10 cellular contexts compared by ENCODE assay signal in the genomic region with DNA sequence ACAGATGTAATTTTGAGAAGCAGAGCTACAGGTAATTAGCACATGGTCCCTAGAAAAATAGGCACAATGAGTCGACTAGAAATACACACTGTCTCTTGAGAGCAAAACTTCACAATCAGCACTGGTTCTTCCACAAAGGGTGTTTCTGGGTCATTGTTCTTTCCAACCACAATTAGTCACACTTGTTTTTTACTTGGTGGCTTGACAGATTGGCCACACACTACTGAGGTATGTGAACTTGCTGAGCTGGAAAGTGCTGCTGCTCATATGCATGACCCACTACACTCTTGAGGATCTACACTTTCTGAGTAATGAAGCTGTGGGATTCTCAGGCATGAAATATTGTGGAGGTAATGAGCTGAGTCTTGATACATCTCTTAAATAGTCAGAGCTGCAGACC.
DNase-seq lines count a peak whose midpoint lies in the region; ATAC-seq and TF ChIP-seq lines count a peak whose summit lies in the region.
"Had no signal": no experiment of that assay in that cellular context is flagged by ENCODE, and none has a peak within 500 bp of the region (broad histone marks: within the 10 kb centered on the region; RNA-seq: fewer than 3 reads in every experiment).

No MANE protein-coding gene starts in this region.

- no peaks in the 10 kb centered on the region for H3K4me1 ChIP-seq in BE2C
- H3K4me1 ChIP-seq: neural progenitor cell had no signal

- no peak for TF ChIP-seq CTCF in BE2C (IDR thresholded peaks at IDR 0.05; ENCODE audit: low read depth, low read length)

- no peak overlapping the region for H3K27ac Mint-ChIP-seq in stimulated activated memory B cell treated with anti-CD40 and anti-IgM and Interleukin-4, amounts not matched to agents 10 μg/mL and 1 μg/mL and 100 μg/mL, for 72 hours
- H3K27ac Mint-ChIP-seq: neural progenitor cell had no signal

- no peaks in the 10 kb centered on the region for H3K27me3 ChIP-seq in BE2C
- H3K27me3 ChIP-seq: neural progenitor cell had no signal

- H3K4me3 ChIP-seq in BE2C (ENCODE audit: low read depth, low read length) = no peak overlapping the region
- H3K4me3 ChIP-seq: A549, neural progenitor cell had no signal

- DNase-seq in NK-92 treated with Interleukin-12 subunit alpha and Interleukin-12 subunit beta, amount 100 ng/mL, for 24 hours (lab: John Stamatoyannopoulos, UW) = peak; percentile 22
- DNase-seq in NK-92 (lab: John Stamatoyannopoulos, UW; ENCODE audit: unreplicated experiment) (no peak), astrocyte of the hippocampus (ENCODE audit: low read depth, low spot score) (peak; percentile 94), SKM-1 treated with dmso at 0.1 percent for 144 hours (lab: John Stamatoyannopoulos, UW; ENCODE audit: unreplicated experiment) (no peak), KG1 (lab: John Stamatoyannopoulos, UW) (no peak), BE2C (no peak)

- no peaks in the 10 kb centered on the region for H3K9me3 Mint-ChIP-seq in stimulated activated memory B cell treated with anti-CD40 and anti-IgM and Interleukin-4, amounts not matched to agents 10 μg/mL and 1 μg/mL and 100 μg/mL, for 72 hours
- H3K9me3 Mint-ChIP-seq: neural progenitor cell had no signal

- H3K9me3 ChIP-seq in BE2C = no peaks in the 10 kb centered on the region
- H3K9me3 ChIP-seq: A549 had no signal

- no peaks in the 10 kb centered on the region for H3K27me3 Mint-ChIP-seq in stimulated activated memory B cell treated with anti-CD40 and anti-IgM and Interleukin-4, amounts not matched to agents 10 μg/mL and 1 μg/mL and 100 μg/mL, for 72 hours

- H3K4me3 Mint-ChIP-seq in stimulated activated memory B cell treated with anti-CD40 and anti-IgM and Interleukin-4, amounts not matched to agents 10 μg/mL and 1 μg/mL and 100 μg/mL, for 72 hours = no peak overlapping the region
- H3K4me3 Mint-ChIP-seq: neural progenitor cell had no signal

- H3K36me3 Mint-ChIP-seq in stimulated activated memory B cell treated with anti-CD40 and anti-IgM and Interleukin-4, amounts not matched to agents 10 μg/mL and 1 μg/mL and 100 μg/mL, for 72 hours = no peaks in the 10 kb centered on the region

- no peaks in the 10 kb centered on the region for H3K36me3 ChIP-seq in BE2C
- H3K36me3 ChIP-seq: neural progenitor cell had no signal

- H3K4me1 Mint-ChIP-seq in stimulated activated memory B cell treated with anti-CD40 and anti-IgM and Interleukin-4, amounts not matched to agents 10 μg/mL and 1 μg/mL and 100 μg/mL, for 72 hours = no peaks in the 10 kb centered on the region

- peak; percentile 85 for ATAC-seq in HG03432 (IDR thresholded peaks at IDR 0.05; ENCODE audit: unreplicated experiment)
- ATAC-seq in stimulated activated memory B cell treated with anti-CD40 and anti-IgM and Interleukin-4, amounts not matched to agents 10 μg/mL and 1 μg/mL and 100 μg/mL, for 72 hours = peak; percentile 80
- ATAC-seq: A549 had no signal

Comparison
In these comparisons a context has a peak if more than half of its experiments do, and no peak if none do; other contexts are left out.
1. DNase-seq: peak in NK-92 treated with Interleukin-12 subunit alpha and Interleukin-12 subunit beta, amount 100 ng/mL, for 24 hours (single experiment) and astrocyte of the hippocampus (single experiment); none in NK-92 (single experiment), SKM-1 treated with dmso at 0.1 percent for 144 hours (single experiment), KG1 (single experiment) and BE2C (single experiment).